ENCODE assay signal across 12 cellular contexts in genomic region chr5:91129748-91130147, GRCh38.
DNase-seq lines count a peak whose midpoint lies in the region; TF ChIP-seq lines count a peak whose summit lies in the region.
"Had no signal": no experiment of that assay in that cellular context is flagged by ENCODE, and none has a peak within 500 bp of the region (broad histone marks: within the 10 kb centered on the region; RNA-seq: fewer than 3 reads in every experiment).

No MANE protein-coding gene starts in this region.

- H3F3A ChIP-seq in GM23248 (ENCODE audit: insufficient read depth): peaks cover 14% of the 10 kb centered on the region

- no peak overlapping the region for H2AFZ ChIP-seq in GM23248

- H3K4me3 ChIP-seq in GM23248 (no peak overlapping the region), adipocyte (ENCODE audit: low read length) (no peak overlapping the region), transverse colon (no peak overlapping the region)

- H3K27me3 ChIP-seq in GM23248 (replicated peaks; ENCODE audit: insufficient read depth): no peaks in the 10 kb centered on the region
- H3K27me3 ChIP-seq in adipocyte (replicated peaks; ENCODE audit: control insufficient read depth, insufficient read depth, low read length): no peaks in the 10 kb centered on the region
- H3K27me3 ChIP-seq in transverse colon: no peaks in the 10 kb centered on the region
- H3K27me3 ChIP-seq: BE2C had no signal

- H3K9me2 ChIP-seq in GM23248 (ENCODE audit: insufficient read depth): no peaks in the 10 kb centered on the region

- H3K4me1 ChIP-seq in GM23248 (ENCODE audit: insufficient read depth): peaks cover 35% of the 10 kb centered on the region
- peaks cover 25% of the 10 kb centered on the region for H3K4me1 ChIP-seq in adipocyte (ENCODE audit: control insufficient read depth, insufficient read depth, low read length)
- H3K4me1 ChIP-seq in transverse colon: peaks cover 14 to 48% (median 31%) of the 10 kb centered on the region in 4 donors
- H3K4me1 ChIP-seq: BE2C had no signal

- no peak for TF ChIP-seq POLR2A in transverse colon (IDR thresholded peaks at IDR 0.05)

- no peaks in the 10 kb centered on the region for H3K9me3 ChIP-seq in GM23248 (ENCODE audit: low read depth)
- no peaks in the 10 kb centered on the region for H3K9me3 ChIP-seq in adipocyte (ENCODE audit: control insufficient read depth, low read length)
- no peaks in the 10 kb centered on the region for H3K9me3 ChIP-seq in transverse colon
- H3K9me3 ChIP-seq: BE2C had no signal

- no peak overlapping the region for H3K4me2 ChIP-seq in GM23248 (ENCODE audit: unreplicated experiment)

- 93 to 100% methylated on average over 1 of the region's 1 CpG for WGBS in GM23248 (ENCODE audit: low coverage in 1 of 2, low lambda C conversion rate in 2 of 2, missing lambda C conversion rate in 2 of 2), 2 experiments
- WGBS in transverse colon (ENCODE audit: low coverage in 1 of 2), 2 donors: 46 to 90% methylated on average over 1 of the region's 1 CpG

- H3K27ac ChIP-seq in GM23248 (no peak overlapping the region), transverse colon (peak overlapping the region in 3 of 4 donors; percentile 3 to 80 (median 77))

- in situ Hi-C loops in GM23248 (cut with MboI) (no loop called here), transverse colon (cut with MboI; ENCODE audit: low pct_ligation_motif_present in 1 of 4, low pct_unique_long_range_greater_than_20kb in 1 of 4, low sequenced_read_pairs in 3 of 4) (no loop called here)

- intact Hi-C loops in transverse colon (cut with DNase I; ENCODE audit: low total_unique reads): no loop called here

- no peaks in the 10 kb centered on the region for H4K20me1 ChIP-seq in GM23248 (ENCODE audit: insufficient read depth)

- H3K36me3 ChIP-seq in GM23248 (ENCODE audit: low read depth): no peaks in the 10 kb centered on the region
- H3K36me3 ChIP-seq in adipocyte (ENCODE audit: control insufficient read depth, insufficient read depth, low read length, severe bottlenecking): no peaks in the 10 kb centered on the region
- no peaks in the 10 kb centered on the region for H3K36me3 ChIP-seq in transverse colon
- H3K36me3 ChIP-seq: BE2C had no signal

- H3K79me2 ChIP-seq in GM23248 (ENCODE audit: insufficient read depth): no peaks in the 10 kb centered on the region

- H3K9ac ChIP-seq in GM23248 (no peak overlapping the region), adipocyte (ENCODE audit: low read length) (no peak overlapping the region)

- no peak for TF ChIP-seq CTCF in transverse colon (IDR thresholded peaks at IDR 0.05)

- no peak for TF ChIP-seq EP300 in transverse colon (IDR thresholded peaks at IDR 0.05; ENCODE audit: low read depth)

- DNase-seq in GM23248: peak; percentile 23
- DNase-seq in adipocyte (ENCODE audit: low read depth): peak; percentile 52
- peak; percentile 25 for DNase-seq in hepatic stellate cell (ENCODE audit: low spot score)
- DNase-seq in transverse colon: no peak
- no peak for DNase-seq in NCI-H128 (lab: John Stamatoyannopoulos, UW; ENCODE audit: unreplicated experiment)
- no peak for DNase-seq in Kasumi-1 (lab: John Stamatoyannopoulos, UW)
- DNase-seq in AG08395 (ENCODE audit: low spot score): no peak
- DNase-seq: BE2C; CD8-positive, alpha-beta T cell; COR-L47; DND-41; IMR-90 had no signal

Comparison
In these comparisons a context has a peak if more than half of its experiments do, and no peak if none do; other contexts are left out.
1. DNase-seq: peak in GM23248 (single experiment), adipocyte (single experiment) and hepatic stellate cell (single experiment); none in transverse colon (single experiment), NCI-H128 (single experiment), Kasumi-1 (0 of 2) and AG08395 (single experiment).